In genomic region chr11:28649922-28650321, GRCh38 we compare ENCODE assay signal across 18 cellular contexts.
A peak's percentile ranks its signal among the peaks of the same experiment; 100 is the strongest.
DNase-seq lines count a peak whose midpoint lies in the region; ATAC-seq and TF ChIP-seq lines count a peak whose summit lies in the region.
"Had no signal": no experiment of that assay in that cellular context is flagged by ENCODE, and none has a peak within 500 bp of the region (broad histone marks: within the 10 kb centered on the region; RNA-seq: fewer than 3 reads in every experiment).

No MANE protein-coding gene starts in this region.

- H3K27ac Mint-ChIP-seq in GM23338: no peak overlapping the region
- H3K27ac Mint-ChIP-seq: IgD-negative memory B cell had no signal

- no peak for ATAC-seq in GM23338
- ATAC-seq: Right ventricle myocardium inferior had no signal

- TF ChIP-seq CTCF in A673 (conservative IDR thresholded peaks at IDR 0.05; ENCODE audit: low read depth, low read length) (no peak), HEK293 (tag by site-specific recombination; IDR thresholded peaks at IDR 0.05) (no peak), astrocyte of the spinal cord (IDR thresholded peaks at IDR 0.05; ENCODE audit: low read depth, low read length) (no peak), fibroblast of pulmonary artery (IDR thresholded peaks at IDR 0.05; ENCODE audit: low read length, missing control alignments) (no peak), GM23338 (conservative IDR thresholded peaks at IDR 0.05; ENCODE audit: low read depth in 2 of 2) (no peak), tibial nerve (IDR thresholded peaks at IDR 0.05) (no peak), colonic mucosa (IDR thresholded peaks at IDR 0.05) (no peak), transverse colon (IDR thresholded peaks at IDR 0.05) (no peak)

- CTCF ChIA-PET in A673 (lab: Charles Lee) (no interaction called here), HEK293 (lab: Yijun Ruan, JAX) (interaction anchor here (1.2 kb wide), 1 partner anchor 10 kb away, joined by 4 read pairs; no protein-coding TSS in a partner anchor)

- no peak overlapping the region for H3K4me3 ChIP-seq in A673 (ENCODE audit: low read depth, low read length, poor library complexity, severe bottlenecking)
- H3K4me3 ChIP-seq in HEK293 (ENCODE audit: low read depth, low read length): no peak overlapping the region
- no peak overlapping the region for H3K4me3 ChIP-seq in astrocyte of the spinal cord (ENCODE audit: low read depth, low read length)
- no peak overlapping the region for H3K4me3 ChIP-seq in fibroblast of pulmonary artery (replicated peaks; ENCODE audit: low read depth, low read length)
- no peak overlapping the region for H3K4me3 ChIP-seq in GM23338
- H3K4me3 ChIP-seq in tibial nerve: no peak overlapping the region
- no peak overlapping the region for H3K4me3 ChIP-seq in colonic mucosa
- H3K4me3 ChIP-seq in transverse colon: no peak overlapping the region
- H3K4me3 ChIP-seq: Peyer's patch, SK-N-MC had no signal

- no peaks in the 10 kb centered on the region for H3F3A ChIP-seq in GM23338 (replicated peaks; ENCODE audit: low read depth)

- H3K36me3 Mint-ChIP-seq in GM23338 (ENCODE audit: low read depth): no peaks in the 10 kb centered on the region; the same call in 2 of the 3 replicates
- H3K36me3 Mint-ChIP-seq: IgD-negative memory B cell had no signal

- no peak overlapping the region for H3K4me3 Mint-ChIP-seq in GM23338
- H3K4me3 Mint-ChIP-seq: IgD-negative memory B cell had no signal

- H3K27me3 Mint-ChIP-seq in GM23338 (ENCODE audit: insufficient read depth, low read depth, poor library complexity): peaks cover 2% of the 10 kb centered on the region
- H3K27me3 Mint-ChIP-seq: IgD-negative memory B cell had no signal

- DNase-seq in A673 (ENCODE audit: low spot score): peak; percentile 22
- DNase-seq in astrocyte of the spinal cord (ENCODE audit: low read depth, low spot score): peak; percentile 29
- peak; percentile 16 for DNase-seq in fibroblast of pulmonary artery (ENCODE audit: low read depth)
- DNase-seq in GM23338 (ENCODE audit: low spot score): no peak
- no peak for DNase-seq in tibial nerve (ENCODE audit: low spot score in 2 of 2)
- DNase-seq in colonic mucosa: no peak
- no peak for DNase-seq in transverse colon
- DNase-seq: C1 segment of cervical spinal cord, DMS 273 treated with DMSO at 0.1 percent for 48 hours, MV-4-11, NCI-H1436, NCI-H2081, NCI-H510A treated with DMSO at 0.1 percent for 48 hours, Peyer's patch had no signal

- POLR2A ChIA-PET in A673 (lab: Charles Lee; ENCODE audit: low non-redundant PET): no interaction called here
- POLR2A ChIA-PET in HEK293 (lab: Yijun Ruan, JAX): no interaction called here

- H3K9me3 Mint-ChIP-seq in GM23338: peaks cover 7% of the 10 kb centered on the region; the same call in 1 of the 3 replicates

- no peaks in the 10 kb centered on the region; the same call in none of the 2 replicates for H3K9me2 ChIP-seq in GM23338 (ENCODE audit: insufficient read depth)

- no peak overlapping the region for H2AFZ ChIP-seq in GM23338

- no peak overlapping the region for H3K9ac ChIP-seq in colonic mucosa (ENCODE audit: low read depth in 2 of 2, low read length in 2 of 2)

- TF ChIP-seq POLR2A in tibial nerve (IDR thresholded peaks at IDR 0.05) (no peak), transverse colon (IDR thresholded peaks at IDR 0.05) (no peak)

- no TSS peak for BruUV-seq in A673 (replicated peaks; lab: Mats Ljungman, UMichigan)

- H3K36me3 ChIP-seq in A673 (ENCODE audit: insufficient read depth, low read length, poor library complexity, severe bottlenecking) (no peaks in the 10 kb centered on the region), HEK293 (ENCODE audit: control insufficient read depth in 2 of 2, insufficient read depth in 1 of 2, low read length in 2 of 2) (no peaks in the 10 kb centered on the region), GM23338 (ENCODE audit: insufficient read depth) (no peaks in the 10 kb centered on the region), tibial nerve (no peaks in the 10 kb centered on the region), colonic mucosa (no peaks in the 10 kb centered on the region), transverse colon (no peaks in the 10 kb centered on the region)
- H3K36me3 ChIP-seq: Peyer's patch had no signal

- no peaks in the 10 kb centered on the region for H3K9me3 ChIP-seq in A673 (ENCODE audit: low read depth, low read length, poor library complexity, severe bottlenecking)
- H3K9me3 ChIP-seq in HEK293 (ENCODE audit: control insufficient read depth, insufficient read depth, low read depth, low read length): no peaks in the 10 kb centered on the region
- H3K9me3 ChIP-seq in tibial nerve: peaks cover 0 to 6% (median 0%) of the 10 kb centered on the region in 4 donors
- H3K9me3 ChIP-seq in colonic mucosa: no peaks in the 10 kb centered on the region
- H3K9me3 ChIP-seq in transverse colon: peaks cover 0 to 3% of the 10 kb centered on the region in 2 donors
- H3K9me3 ChIP-seq: Peyer's patch had no signal

- no peak overlapping the region for H3K4me2 ChIP-seq in GM23338

- TF ChIP-seq EP300 in tibial nerve (IDR thresholded peaks at IDR 0.05) (no peak), transverse colon (IDR thresholded peaks at IDR 0.05; ENCODE audit: low read depth) (no peak)

- H3K4me1 Mint-ChIP-seq in GM23338: no peaks in the 10 kb centered on the region
- H3K4me1 Mint-ChIP-seq: IgD-negative memory B cell had no signal

- intact Hi-C loops in A673 (cut with micrococcal nuclease; ENCODE audit: unreplicated experiment) (no loop called here), colonic mucosa (cut with DNase I) (no loop called here), transverse colon (cut with DNase I; ENCODE audit: low total_unique reads) (loop anchor here (1.0 kb wide), 1 partner anchor 20 kb away; no protein-coding TSS in a partner anchor)

- H3K27me3 ChIP-seq in A673 (replicated peaks; ENCODE audit: insufficient read depth, low read depth, low read length, poor library complexity) (no peaks in the 10 kb centered on the region), GM23338 (ENCODE audit: insufficient read depth) (no peaks in the 10 kb centered on the region), tibial nerve (no peaks in the 10 kb centered on the region), colonic mucosa (no peaks in the 10 kb centered on the region), transverse colon (no peaks in the 10 kb centered on the region)
- H3K27me3 ChIP-seq: Peyer's patch had no signal

- in situ Hi-C loops in astrocyte of the spinal cord (cut with HindIII; ENCODE audit: low sequenced_read_pairs) (no loop called here), transverse colon (cut with MboI; ENCODE audit: low pct_ligation_motif_present in 1 of 4, low pct_unique_long_range_greater_than_20kb in 1 of 4, low sequenced_read_pairs in 3 of 4) (no loop called here)

- no peaks in the 10 kb centered on the region for H3K79me2 ChIP-seq in GM23338 (replicated peaks; ENCODE audit: insufficient read depth)

- 44 to 49% methylated on average over 5 of the region's 5 CpGs for WGBS in tibial nerve, 2 donors
- 66 to 70% methylated on average over 5 of the region's 5 CpGs for WGBS in transverse colon (ENCODE audit: low coverage in 1 of 2), 2 donors

- H4K20me1 ChIP-seq in GM23338 (replicated peaks; ENCODE audit: insufficient read depth): no peaks in the 10 kb centered on the region

- H3K4me1 ChIP-seq in A673 (ENCODE audit: insufficient read depth, low read length, poor library complexity, severe bottlenecking): no peaks in the 10 kb centered on the region
- H3K4me1 ChIP-seq in HEK293 (ENCODE audit: control insufficient read depth, insufficient read depth, low read length): no peaks in the 10 kb centered on the region
- no peaks in the 10 kb centered on the region for H3K4me1 ChIP-seq in GM23338 (ENCODE audit: insufficient read depth)
- no peaks in the 10 kb centered on the region for H3K4me1 ChIP-seq in tibial nerve
- no peaks in the 10 kb centered on the region for H3K4me1 ChIP-seq in colonic mucosa
- no peaks in the 10 kb centered on the region for H3K4me1 ChIP-seq in transverse colon
- H3K4me1 ChIP-seq: Peyer's patch had no signal

- H3K27ac ChIP-seq in A673 (ENCODE audit: low read depth, low read length, poor library complexity, severe bottlenecking) (no peak overlapping the region), HEK293 (ENCODE audit: extremely low read depth, low read depth, low read length) (no peak overlapping the region), GM23338 (ENCODE audit: low read depth) (no peak overlapping the region), tibial nerve (no peak overlapping the region), colonic mucosa (no peak overlapping the region), transverse colon (no peak overlapping the region)
- H3K27ac ChIP-seq: Peyer's patch, SK-N-MC had no signal

TF ChIP-seq in HEK293, 187 proteins besides CTCF, POLR2A, EP300 and RAD21 (continues in another document):
- TF ChIP-seq ZBTB26 (tag by site-specific recombination; optimal IDR thresholded peaks at IDR 0.05) (no peak), ZNF24 (tag by site-specific recombination; IDR thresholded peaks at IDR 0.05) (no peak), ZNF596 (tag by site-specific recombination; IDR thresholded peaks at IDR 0.05) (no peak)

TF ChIP-seq in GM23338, 12 proteins besides CTCF, POLR2A, EP300 and RAD21 (continues in another document):
- no peak for TF ChIP-seq EZH2phosphoT487 (IDR thresholded peaks at IDR 0.05; ENCODE audit: unreplicated experiment)

Comparison
In these comparisons a context has a peak if more than half of its experiments do, and no peak if none do; other contexts are left out.
1. DNase-seq: peak in A673 (single experiment), astrocyte of the spinal cord (single experiment) and fibroblast of pulmonary artery (single experiment); none in GM23338 (single experiment), tibial nerve (0 of 2), colonic mucosa (single experiment) and transverse colon (single experiment).